13 cellular contexts compared by ENCODE assay signal in genomic region chr2:237057893-237058300, GRCh38. TPM values are rescaled to one million over a fixed set of nuclear protein-coding genes. Genes with fewer than 3 reads are reported as not detected.
A peak's percentile ranks its signal among the peaks of the same experiment; 100 is the strongest.
DNase-seq lines count a peak whose midpoint lies in the region; ATAC-seq, FAIRE-seq and TF ChIP-seq lines count a peak whose summit lies in the region.
"Had no signal": no experiment of that assay in that cellular context is flagged by ENCODE, and none has a peak within 500 bp of the region (broad histone marks: within the 10 kb centered on the region; RNA-seq: fewer than 3 reads in every experiment).

No MANE protein-coding gene starts in this region.

- peak overlapping the region in 1 of 3 donors; percentile 20 for H3K27ac Mint-ChIP-seq in IgD-negative memory B cell
- H3K27ac Mint-ChIP-seq: T-helper 2 cell treated with Interferon-gamma antibody and Interleukin-4, amounts not matched to agents 5 μg/mL and 100 μg/mL, for 36 hours had no signal

- no peaks in the 10 kb centered on the region for H3K27me3 ChIP-seq in adrenal gland

- H3K36me3 ChIP-seq in adrenal gland (replicated peaks in 1 of 2) = no peaks in the 10 kb centered on the region

- TF ChIP-seq POLR2A in GM12892 (IDR thresholded peaks at IDR 0.05; ENCODE audit: low read depth, low read length) (peak; percentile 66; the same call in 1 of the 2 replicates), adrenal gland (IDR thresholded peaks at IDR 0.05) (no peak)

- H3K4me1 Mint-ChIP-seq in IgD-negative memory B cell = peaks cover 22 to 36% (median 23%) of the 10 kb centered on the region in 3 donors

- H3K9me3 Mint-ChIP-seq in IgD-negative memory B cell = no peaks in the 10 kb centered on the region
- H3K9me3 Mint-ChIP-seq: T-helper 2 cell treated with Interferon-gamma antibody and Interleukin-4, amounts not matched to agents 5 μg/mL and 100 μg/mL, for 36 hours had no signal

- ATAC-seq in GM19452 (IDR thresholded peaks at IDR 0.05; ENCODE audit: unreplicated experiment) (peak; percentile 85), HG02885 (IDR thresholded peaks at IDR 0.05; ENCODE audit: poor library complexity, unreplicated experiment) (peak; percentile 81)

- peak; percentile 26 for DNase-seq in GM12892 (ENCODE audit: insufficient read length)
- DNase-seq in adrenal gland = no peak
- no peak for DNase-seq in cortex of kidney (lab: John Stamatoyannopoulos, UW)
- no peak for DNase-seq in activated CD4-positive, alpha-beta T cell treated with anti-CD3 and anti-CD28 coated beads, Interleukin-2, amount 50 U/mL, for 4 hours
- no peak for DNase-seq in superior temporal gyrus (ENCODE audit: extremely low spot score)
- DNase-seq: central memory CD4-positive, alpha-beta T cell; Kasumi-1; NCI-H69; retina had no signal

- H3K36me3 Mint-ChIP-seq in IgD-negative memory B cell = peaks cover 1% of the 10 kb centered on the region

- H3K4me3 Mint-ChIP-seq in IgD-negative memory B cell = peak overlapping the region; percentile 81 to 94 (median 87)
- H3K4me3 Mint-ChIP-seq: T-helper 2 cell treated with Interferon-gamma antibody and Interleukin-4, amounts not matched to agents 5 μg/mL and 100 μg/mL, for 36 hours had no signal

- H3K27me3 Mint-ChIP-seq in IgD-negative memory B cell = peaks cover 22% of the 10 kb centered on the region

- no peak overlapping the region for H3K4me3 ChIP-seq in adrenal gland

- no peaks in the 10 kb centered on the region for H3K9me3 ChIP-seq in adrenal gland (replicated peaks in 1 of 3)

- WGBS in adrenal gland, 4 donors = 88 to 92% (median 90%) methylated on average over 5 of the region's 5 CpGs

- TF ChIP-seq CTCF in adrenal gland (IDR thresholded peaks at IDR 0.05) = no peak

- peak; percentile 98 for FAIRE-seq in GM12892 (lab: Jason Lieb, UNC)

- intact Hi-C loops in adrenal gland (cut with DNase I) = no loop called here

- no peak overlapping the region for H3K27ac ChIP-seq in adrenal gland

- H3K4me1 ChIP-seq in adrenal gland (replicated peaks in 1 of 2) = no peaks in the 10 kb centered on the region

RNA-seq across cellular contexts. Expression of gene COPS8, which starts 27.8 kb away (rescaled TPM):
- 48.5 TPM for polyA plus RNA-seq in GM12892 (2012; ENCODE audit: missing spikeins)
- polyA plus RNA-seq in IgD-negative memory B cell (51.1 TPM), adrenal gland (100 to 1,000 TPM in 1 of 3 donors, 10 to 100 TPM in 2; 25.2 to 130 (median 28.0) TPM)
- total RNA-seq in adrenal gland = 100 to 1,000 TPM in 1 of 8 donors, 10 to 100 TPM in 7; 38.1 to 131 (median 63.9) TPM
